Comparison of ENCODE assay signal across 1 cellular context in the genomic region with DNA sequence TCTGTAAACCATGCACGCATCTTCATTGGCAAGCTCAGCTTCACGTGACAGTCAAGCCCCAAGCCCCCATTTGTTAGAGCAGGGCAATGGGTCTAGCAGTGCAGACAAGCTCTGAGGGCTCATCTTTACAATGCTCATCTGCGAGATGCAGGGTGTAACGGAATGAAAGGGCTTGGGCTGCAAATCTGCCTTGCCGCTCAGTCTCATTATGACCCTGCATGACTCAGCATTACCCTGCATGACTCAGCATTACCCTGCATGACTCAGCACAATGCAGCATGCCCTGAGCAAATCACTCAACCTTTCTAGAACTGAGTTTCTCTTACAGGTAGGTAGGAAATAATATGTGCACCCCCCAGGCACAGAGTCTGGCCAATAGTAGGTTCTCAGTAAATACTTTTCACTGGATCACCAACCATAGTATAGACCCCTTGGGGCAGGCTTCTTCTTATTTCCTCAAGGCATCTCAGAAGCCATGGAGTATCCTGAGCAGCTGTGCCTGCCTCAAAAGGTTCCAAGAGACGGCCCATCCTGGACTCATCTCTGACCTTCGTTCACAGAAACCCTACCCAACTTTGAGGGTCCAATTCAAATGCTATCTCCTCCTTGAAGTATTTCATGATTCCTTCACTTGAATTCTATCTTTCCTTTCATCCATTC.
TF ChIP-seq lines count a peak whose summit lies in the region.

No MANE protein-coding gene starts in this region.

TF ChIP-seq in K562, 482 proteins besides CTCF, POLR2A, EP300 and RAD21 (continued from another document):
- TF ChIP-seq, protein P1, sequence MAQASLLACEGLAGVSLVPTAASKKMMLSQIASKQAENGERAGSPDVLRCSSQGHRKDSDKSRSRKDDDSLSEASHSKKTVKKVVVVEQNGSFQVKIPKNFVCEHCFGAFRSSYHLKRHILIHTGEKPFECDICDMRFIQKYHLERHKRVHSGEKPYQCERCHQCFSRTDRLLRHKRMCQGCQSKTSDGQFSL (CRISPR knock-in tag; IDR thresholded peaks at IDR 0.05) = no peak
- TF ChIP-seq, protein P1 (tag; IDR thresholded peaks at IDR 0.05) = no peak
- peak; percentile 64; the same call in 1 of the 2 replicates for TF ChIP-seq MEF2D (tag; conservative IDR thresholded peaks at IDR 0.05; ENCODE audit: low read depth)
- TF ChIP-seq CTBP1 (IDR thresholded peaks at IDR 0.05; ENCODE audit: borderline replicate concordance) = peak; percentile 24; the same call in 1 of the 2 replicates
- 0 out of 2 replicates have a peak, but pooled peaks have one; percentile 38 for TF ChIP-seq CGGBP1 (CRISPR knock-in tag; IDR thresholded peaks at IDR 0.05)
- 0 out of 2 replicates have a peak, but pooled peaks have one; percentile 50 for TF ChIP-seq HDAC2 (IDR thresholded peaks at IDR 0.05)
- peak; percentile 31; the same call in 1 of the 2 replicates for TF ChIP-seq ZNF583 (CRISPR knock-in tag; IDR thresholded peaks at IDR 0.05)
- peak; percentile 100 for TF ChIP-seq NFE2 (IDR thresholded peaks at IDR 0.05; ENCODE audit: low read depth)
- peak; percentile 66; the same call in 1 of the 2 replicates for TF ChIP-seq L3MBTL2 (IDR thresholded peaks at IDR 0.05)
- TF ChIP-seq C11orf30 (IDR thresholded peaks at IDR 0.05; ENCODE audit: low read depth) = peak; percentile 100
- TF ChIP-seq KDM1A (IDR thresholded peaks at IDR 0.05) = peak in 1 of 2 experiments; percentile 37; a peak in 1 of 4 replicates
- peak; percentile 36; the same call in 1 of the 2 replicates for TF ChIP-seq CREM (IDR thresholded peaks at IDR 0.05; ENCODE audit: low read depth)
- peak in 1 of 2 experiments; percentile 35; a peak in 1 of 4 replicates for TF ChIP-seq MNT (conservative IDR thresholded peaks at IDR 0.05)
- TF ChIP-seq BACH1 (tag; IDR thresholded peaks at IDR 0.05) = peak; percentile 100
- peak; percentile 13; the same call in 1 of the 2 replicates for TF ChIP-seq TAL1 (IDR thresholded peaks at IDR 0.05)
- peak; percentile 82 for TF ChIP-seq SMARCE1 (IDR thresholded peaks at IDR 0.05)
- no peak for TF ChIP-seq PBX2 (CRISPR knock-in tag; IDR thresholded peaks at IDR 0.05; ENCODE audit: low read depth)
- TF ChIP-seq PBX2 (tag; conservative IDR thresholded peaks at IDR 0.05; ENCODE audit: low read depth) = peak; percentile 67
- TF ChIP-seq, protein P2, sequence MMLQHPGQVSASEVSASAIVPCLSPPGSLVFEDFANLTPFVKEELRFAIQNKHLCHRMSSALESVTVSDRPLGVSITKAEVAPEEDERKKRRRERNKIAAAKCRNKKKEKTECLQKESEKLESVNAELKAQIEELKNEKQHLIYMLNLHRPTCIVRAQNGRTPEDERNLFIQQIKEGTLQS (IDR thresholded peaks at IDR 0.05) = peak; percentile 95
- TF ChIP-seq, protein P2 (CRISPR knock-in tag; conservative IDR thresholded peaks at IDR 0.05) = 0 out of 2 replicates have a peak, but pooled peaks have one; percentile 62
- peak in 1 of 2 experiments; percentile 32; a peak in 1 of 4 replicates for TF ChIP-seq MAZ (CRISPR knock-in tag; conservative IDR thresholded peaks at IDR 0.05 in 1 of 2, IDR thresholded peaks at IDR 0.05 in 1 of 2)
- TF ChIP-seq ZFX (CRISPR knock-in tag; IDR thresholded peaks at IDR 0.05) = no peak
- peak; percentile 39 for TF ChIP-seq NUFIP1 (IDR thresholded peaks at IDR 0.05; ENCODE audit: partially characterized antibody)
- TF ChIP-seq MGA (IDR thresholded peaks at IDR 0.05) = peak; percentile 66
- peak in 1 of 2 experiments; percentile 10 for TF ChIP-seq E2F6 (IDR thresholded peaks at IDR 0.05; ENCODE audit: borderline replicate concordance in 1 of 2, extremely low read depth in 1 of 2, insufficient read depth in 1 of 2, insufficient read length in 1 of 2, low read depth in 1 of 2, low read length in 1 of 2, poor library complexity in 1 of 2, severe bottlenecking in 1 of 2)
- 0 out of 2 replicates have a peak, but pooled peaks have one; percentile 36 for TF ChIP-seq TRIM28 (IDR thresholded peaks at IDR 0.05)
- TF ChIP-seq MAFK (IDR thresholded peaks at IDR 0.05; ENCODE audit: low read length) = peak; percentile 99
- TF ChIP-seq BHLHE40 (IDR thresholded peaks at IDR 0.05; ENCODE audit: low read length) = peak; percentile 57; the same call in 1 of the 2 replicates
- no peak for TF ChIP-seq DIDO1 (tag; IDR thresholded peaks at IDR 0.05; ENCODE audit: low read depth)
- peak; percentile 42 for TF ChIP-seq NEUROD1 (IDR thresholded peaks at IDR 0.05; ENCODE audit: borderline replicate concordance, low read depth, low read length, partially characterized antibody)
- TF ChIP-seq EP400 (IDR thresholded peaks at IDR 0.05) = peak; percentile 42
- TF ChIP-seq CREB3L1 (IDR thresholded peaks at IDR 0.05; ENCODE audit: borderline replicate concordance, low read depth) = peak; percentile 20; the same call in 1 of the 2 replicates
